ENCODE assay signal across 8 cellular contexts in genomic region chr15:43106486-43106829, GRCh38. TPM values are rescaled to one million over a fixed set of nuclear protein-coding genes. Genes with fewer than 3 reads are reported as not detected.
DNase-seq lines count a peak whose midpoint lies in the region; ATAC-seq and TF ChIP-seq lines count a peak whose summit lies in the region.

No MANE protein-coding gene starts in this region.

- no TSS peak for BruUV-seq in PC-3 (replicated peaks; lab: Mats Ljungman, UMichigan)

- intact Hi-C loops in CD4-positive, alpha-beta memory T cell (cut with micrococcal nuclease) = loop anchor here (1.0 to 5.0 kb wide), 5 partner anchors 17 to 224 kb away; partner anchors contain the start of genes CCNDBP1, LCMT2 and TMEM62
- intact Hi-C loops in PC-3 (cut with micrococcal nuclease) = loop anchor here (1.0 to 10.0 kb wide), 2 partner anchors 27 to 78 kb away; partner anchors contain the start of genes CCNDBP1 and TMEM62

- H3K36me3 ChIP-seq in CD4-positive, alpha-beta memory T cell (ENCODE audit: insufficient read depth, low read length) = no peaks in the 10 kb centered on the region
- H3K36me3 ChIP-seq in PC-3 (ENCODE audit: low read depth, low read length) = peaks cover 8% of the 10 kb centered on the region; the same call in 1 of the 2 replicates

- no peaks in the 10 kb centered on the region for H3K9me3 Mint-ChIP-seq in CD4-positive, alpha-beta memory T cell
- no peaks in the 10 kb centered on the region for H3K9me3 Mint-ChIP-seq in osteocyte (ENCODE audit: unreplicated experiment)

- H3K79me2 ChIP-seq in PC-3 (ENCODE audit: low read length) = peaks cover 40% of the 10 kb centered on the region

- POLR2A ChIA-PET in CD4-positive, alpha-beta memory T cell (lab: Charles Lee; ENCODE audit: partially characterized antibody) = interaction anchor here (0.6 to 2.3 kb wide), 12 partner anchors 8 to 833 kb away, joined by 3 to 12 read pairs (median 4); partner anchors contain the start of genes CCNDBP1, GANC, TMEM62 and TMEM87A
- POLR2A ChIA-PET in PC-3 (lab: Charles Lee; ENCODE audit: unreplicated experiment) = interaction anchor here (0.6 to 0.7 kb wide), 6 partner anchors 83 to 264 kb away, joined by 3 to 5 read pairs (median 3); no protein-coding TSS in a partner anchor

- peak overlapping the region; percentile 98 to 100 (median 99) for H3K27ac Mint-ChIP-seq in CD4-positive, alpha-beta memory T cell
- H3K27ac Mint-ChIP-seq in osteocyte (ENCODE audit: unreplicated experiment) = peak overlapping the region; percentile 98

- H3F3A ChIP-seq in PC-3 (ENCODE audit: low read length, unreplicated experiment) = no peaks in the 10 kb centered on the region

- no peak for TF ChIP-seq CTCF in PC-3 (conservative IDR thresholded peaks at IDR 0.05; ENCODE audit: low read depth, low read length)
- no peak for TF ChIP-seq CTCF in epithelial cell of esophagus (IDR thresholded peaks at IDR 0.05; ENCODE audit: insufficient read depth, low read depth, low read length, missing control alignments)
- TF ChIP-seq CTCF in osteocyte (IDR thresholded peaks at IDR 0.05) = no peak

- CTCF ChIA-PET in CD4-positive, alpha-beta memory T cell (lab: Charles Lee; ENCODE audit: partially characterized antibody) = interaction anchor here (1.0 to 1.7 kb wide), 6 partner anchors 11 to 98 kb away, joined by 3 to 6 read pairs (median 4); partner anchors contain the start of gene CCNDBP1
- CTCF ChIA-PET in PC-3 (lab: Charles Lee) = no interaction called here

- H3K4me1 ChIP-seq in CD4-positive, alpha-beta memory T cell (ENCODE audit: insufficient read depth, low read length) = peaks cover 42% of the 10 kb centered on the region
- peaks cover 12% of the 10 kb centered on the region for H3K4me1 ChIP-seq in PC-3 (ENCODE audit: insufficient read depth, low read length)

- H3K27ac ChIP-seq in CD4-positive, alpha-beta memory T cell (ENCODE audit: low read depth, low read length) = peak overlapping the region; percentile 93
- H3K27ac ChIP-seq in PC-3 (ENCODE audit: low read length) = peak overlapping the region; percentile 39

- no peak for ATAC-seq in PC-3

- H3K36me3 Mint-ChIP-seq in CD4-positive, alpha-beta memory T cell = peaks cover 13 to 34% of the 10 kb centered on the region in 2 donors
- H3K36me3 Mint-ChIP-seq in osteocyte (ENCODE audit: unreplicated experiment) = peaks cover 7% of the 10 kb centered on the region

- H3K9me3 ChIP-seq in CD4-positive, alpha-beta memory T cell (ENCODE audit: control insufficient read depth in 1 of 2, low read length in 2 of 2) = no peaks in the 10 kb centered on the region
- no peaks in the 10 kb centered on the region for H3K9me3 ChIP-seq in PC-3 (ENCODE audit: low read length)

- DNase-seq in CD4-positive, alpha-beta memory T cell = peak in 1 of 5 donors; percentile 2
- DNase-seq in PC-3 = no peak
- no peak for DNase-seq in epithelial cell of esophagus (ENCODE audit: low read depth)
- DNase-seq in osteocyte (ENCODE audit: extremely low spot score, unreplicated experiment) = no peak
- DNase-seq in occipital lobe (lab: John Stamatoyannopoulos, UW) = no peak
- DNase-seq in SHP77 treated with DMSO at 0.1 percent for 48 hours (lab: John Stamatoyannopoulos, UW) = no peak
- no peak for DNase-seq in superior temporal gyrus (ENCODE audit: extremely low spot score)
- DNase-seq in activated CD4-positive, alpha-beta T cell treated with anti-CD3 and anti-CD28 coated beads, Interleukin-2, amount 50 U/mL, for 1 hour = no peak

- peak overlapping the region; percentile 99 for H3K4me2 ChIP-seq in PC-3 (ENCODE audit: low read length)

- peak overlapping the region; percentile 79 for H3K9ac ChIP-seq in PC-3 (ENCODE audit: low read length)

- H3K27me3 ChIP-seq in CD4-positive, alpha-beta memory T cell (ENCODE audit: insufficient read depth, low read length) = no peaks in the 10 kb centered on the region
- no peaks in the 10 kb centered on the region for H3K27me3 ChIP-seq in PC-3 (ENCODE audit: low read length)

- H2AFZ ChIP-seq in PC-3 (ENCODE audit: low read length) = peak overlapping the region; percentile 88

- peaks cover 0 to 2% of the 10 kb centered on the region in 2 donors for H3K27me3 Mint-ChIP-seq in CD4-positive, alpha-beta memory T cell
- H3K27me3 Mint-ChIP-seq in osteocyte (ENCODE audit: unreplicated experiment) = no peaks in the 10 kb centered on the region

- H4K20me1 ChIP-seq in PC-3 (ENCODE audit: low read length) = no peaks in the 10 kb centered on the region

- H3K9me2 ChIP-seq in PC-3 (replicated peaks; ENCODE audit: low read length) = no peaks in the 10 kb centered on the region

- peak overlapping the region; percentile 87 to 98 (median 94) for H3K4me3 Mint-ChIP-seq in CD4-positive, alpha-beta memory T cell
- H3K4me3 Mint-ChIP-seq in osteocyte (ENCODE audit: unreplicated experiment) = peak overlapping the region; percentile 91

- peak overlapping the region; percentile 68 to 87 for H3K4me3 ChIP-seq in CD4-positive, alpha-beta memory T cell (ENCODE audit: low read length in 2 of 2)
- peak overlapping the region; percentile 76 for H3K4me3 ChIP-seq in PC-3 (ENCODE audit: low read length)
- peak overlapping the region; percentile 67 for H3K4me3 ChIP-seq in epithelial cell of esophagus (ENCODE audit: low read length)

- peaks cover 30 to 51% (median 41%) of the 10 kb centered on the region in 4 donors for H3K4me1 Mint-ChIP-seq in CD4-positive, alpha-beta memory T cell
- H3K4me1 Mint-ChIP-seq in osteocyte (ENCODE audit: unreplicated experiment) = peaks cover 25% of the 10 kb centered on the region

RNA-seq across cellular contexts. Expression of gene UBR1, which starts 0.6 kb away (rescaled TPM):
- 10 to 100 TPM; 48.5 to 50.6 TPM for total RNA-seq in CD4-positive, alpha-beta memory T cell
- polyA plus RNA-seq in CD4-positive, alpha-beta memory T cell = 10 to 100 TPM; 12.9 to 19.0 TPM
- total RNA-seq in PC-3 (2014; rRNA removed) = 18.3 and 22.6 TPM in 2 replicates
- 31.4 and 34.1 TPM in 2 replicates for total RNA-seq in osteocyte
- total RNA-seq in occipital lobe = 68.3 TPM

RNA-seq across cellular contexts. Expression of gene TMEM62, which starts 26.9 kb away (rescaled TPM):
- 10 to 100 TPM; 14.3 to 17.4 TPM for total RNA-seq in CD4-positive, alpha-beta memory T cell
- 10 to 100 TPM in 1 of 2 donors, 1 to 10 TPM in 1; 3.2 to 10.0 TPM for polyA plus RNA-seq in CD4-positive, alpha-beta memory T cell
- total RNA-seq in PC-3 (2014; rRNA removed) = 19.6 and 31.6 TPM in 2 replicates
- total RNA-seq in osteocyte = 11.7 and 15.2 TPM in 2 replicates
- total RNA-seq in occipital lobe = 37.6 TPM
